8 cellular contexts compared by ENCODE assay signal in the genomic region with DNA sequence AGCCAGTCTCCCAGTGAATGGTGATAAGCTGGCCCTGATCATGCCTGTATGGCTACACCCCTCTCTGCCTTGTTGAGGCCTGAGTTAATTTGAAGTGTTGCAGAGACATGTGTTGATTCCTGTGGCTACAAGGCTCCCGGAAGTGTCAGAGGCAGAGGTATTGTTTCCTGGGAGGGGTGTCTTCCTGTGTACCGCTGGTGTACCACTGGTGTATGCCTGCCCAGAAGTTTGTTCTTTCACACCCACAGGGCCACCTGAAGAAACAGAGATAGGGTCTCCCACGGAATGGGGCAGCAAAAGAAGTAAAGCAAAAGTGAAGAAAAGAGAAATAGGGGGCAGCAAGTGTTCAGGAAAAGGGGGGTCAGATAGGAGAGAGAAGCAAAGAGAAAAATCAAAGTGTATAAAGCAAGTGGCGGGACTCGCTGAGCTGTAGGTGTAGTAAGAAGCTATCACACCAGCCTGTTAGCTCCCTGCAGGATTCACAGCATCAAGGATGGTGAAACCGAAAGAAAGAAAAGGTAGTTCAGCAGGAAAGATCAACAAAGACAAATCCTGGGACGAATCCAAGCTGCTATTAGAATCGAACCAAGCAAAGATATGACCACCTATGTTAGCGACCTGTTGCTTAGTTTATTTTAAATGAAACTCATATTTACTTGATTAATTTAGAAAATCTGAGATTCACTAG. TPM values are rescaled to one million over a fixed set of nuclear protein-coding genes. Genes with fewer than 3 reads are reported as not detected.
DNase-seq lines count a peak whose midpoint lies in the region; ATAC-seq, FAIRE-seq and TF ChIP-seq lines count a peak whose summit lies in the region.

No MANE protein-coding gene starts in this region.

- no peak overlapping the region for H3K27ac ChIP-seq in tibial artery

- FAIRE-seq in bronchial epithelial cell (lab: Jason Lieb, UNC): no peak

- no peaks in the 10 kb centered on the region for H3K9me3 ChIP-seq in tibial artery

- intact Hi-C loops in tibial artery (cut with DNase I; ENCODE audit: low total_unique reads): no loop called here

- no peaks in the 10 kb centered on the region for H3K27me3 ChIP-seq in bronchial epithelial cell (ENCODE audit: control insufficient read depth, insufficient read depth, low read length)
- H3K27me3 ChIP-seq in tibial artery: no peaks in the 10 kb centered on the region

- DNase-seq in UCSD-AML1 (lab: John Stamatoyannopoulos, UW; ENCODE audit: unreplicated experiment): peak; percentile 39
- DNase-seq in bronchial epithelial cell (ENCODE audit: low read depth): peak; percentile 94
- DNase-seq in stimulated activated CD4-positive, alpha-beta T cell treated with anti-CD3 and anti-CD28 coated beads, Interleukin-4, amount 100 ng/mL, for 4 hours: peak; percentile 29 to 76
- no peak for DNase-seq in germinal center (ENCODE audit: low spot score)
- DNase-seq in tibial artery: no peak

- H3K36me3 ChIP-seq in bronchial epithelial cell (ENCODE audit: control insufficient read depth, insufficient read depth, low read length) (no peaks in the 10 kb centered on the region), tibial artery (no peaks in the 10 kb centered on the region)

- peak; percentile 14 for ATAC-seq in GM18867 (IDR thresholded peaks at IDR 0.05; ENCODE audit: unreplicated experiment)
- no peak for ATAC-seq in HG02763 (IDR thresholded peaks at IDR 0.05; ENCODE audit: unreplicated experiment)
- ATAC-seq in GM21619 (IDR thresholded peaks at IDR 0.05; ENCODE audit: unreplicated experiment): no peak

- no peak overlapping the region for H3K4me3 ChIP-seq in bronchial epithelial cell (ENCODE audit: low read depth, low read length)
- H3K4me3 ChIP-seq in tibial artery: no peak overlapping the region

- no peak for TF ChIP-seq CTCF in bronchial epithelial cell (IDR thresholded peaks at IDR 0.05; ENCODE audit: insufficient read depth, low read length, severe bottlenecking)
- no peak for TF ChIP-seq CTCF in tibial artery (IDR thresholded peaks at IDR 0.05)

- peaks cover 0 to 12% (median 3%) of the 10 kb centered on the region in 4 donors for H3K4me1 ChIP-seq in tibial artery

RNA-seq across cellular contexts. Expression of gene CD47, which starts 36.6 kb away (rescaled TPM):
- total RNA-seq in bronchial epithelial cell: 38.0 and 60.0 TPM in 2 replicates

Comparison
In these comparisons a context has a peak if more than half of its experiments do, and no peak if none do; other contexts are left out.
1. DNase-seq: peak in UCSD-AML1 (single experiment), bronchial epithelial cell (single experiment) and stimulated activated CD4-positive, alpha-beta T cell treated with anti-CD3 and anti-CD28 coated beads, Interleukin-4, amount 100 ng/mL, for 4 hours (2 of 2); none in germinal center (single experiment) and tibial artery (0 of 2).